In genomic region chr6:71489736-71490135, GRCh38 we compare ENCODE assay signal across 1 cellular context.
TF ChIP-seq lines count a peak whose summit lies in the region.

No MANE protein-coding gene starts in this region.

TF ChIP-seq in SK-N-SH, 30 proteins besides CTCF, POLR2A, EP300 and RAD21 (continued from another document):
- no peak for TF ChIP-seq IRF3 (IDR thresholded peaks at IDR 0.05; ENCODE audit: low read depth, low read length)
- TF ChIP-seq GATA2 (CRISPR knock-in tag; IDR thresholded peaks at IDR 0.05): no peak
- TF ChIP-seq NRF1 (IDR thresholded peaks at IDR 0.05; ENCODE audit: low read depth, low read length): no peak
- TF ChIP-seq CHD2 (IDR thresholded peaks at IDR 0.05; ENCODE audit: low read length, partially characterized antibody): no peak
- TF ChIP-seq SMC3 (IDR thresholded peaks at IDR 0.05; ENCODE audit: low read depth, low read length): no peak
- peak; percentile 31; the same call in 1 of the 2 replicates for TF ChIP-seq NFIC (IDR thresholded peaks at IDR 0.05; ENCODE audit: borderline replicate concordance)
- TF ChIP-seq ELF1 (IDR thresholded peaks at IDR 0.05): peak; percentile 24; the same call in 1 of the 2 replicates
- no peak for TF ChIP-seq MXI1 (IDR thresholded peaks at IDR 0.05; ENCODE audit: low read depth, low read length)
- no peak for TF ChIP-seq FOXJ3 (CRISPR knock-in tag; IDR thresholded peaks at IDR 0.05)
- peak; percentile 40 for TF ChIP-seq PBX3 (IDR thresholded peaks at IDR 0.05)
- TF ChIP-seq TAF1 (IDR thresholded peaks at IDR 0.05; ENCODE audit: borderline replicate concordance, low read depth, low read length): no peak
- no peak for TF ChIP-seq FOXM1 (IDR thresholded peaks at IDR 0.05; ENCODE audit: low read depth)
- TF ChIP-seq SIN3A (IDR thresholded peaks at IDR 0.05; ENCODE audit: borderline replicate concordance, low read depth, low read length): no peak
- TF ChIP-seq RFX5 (IDR thresholded peaks at IDR 0.05; ENCODE audit: low read length): no peak
- no peak for TF ChIP-seq RCOR1 (IDR thresholded peaks at IDR 0.05; ENCODE audit: low read length)
- TF ChIP-seq ZBTB33 (IDR thresholded peaks at IDR 0.05; ENCODE audit: borderline replicate concordance, low read depth): no peak
- TF ChIP-seq EZH2phosphoT487 (IDR thresholded peaks at IDR 0.05; ENCODE audit: borderline replicate concordance, low read depth): no peak
- TF ChIP-seq YY1 (IDR thresholded peaks at IDR 0.05; ENCODE audit: low read depth): no peak
- TF ChIP-seq USF1 (IDR thresholded peaks at IDR 0.05; ENCODE audit: borderline replicate concordance, low read depth): no peak
- peak; percentile 83 for TF ChIP-seq FOSL2 (IDR thresholded peaks at IDR 0.05; ENCODE audit: borderline replicate concordance, low read depth)
TF ChIP-seq in SK-N-SH: peak in this region for 10.
